19 cellular contexts compared by ENCODE assay signal in the genomic region with DNA sequence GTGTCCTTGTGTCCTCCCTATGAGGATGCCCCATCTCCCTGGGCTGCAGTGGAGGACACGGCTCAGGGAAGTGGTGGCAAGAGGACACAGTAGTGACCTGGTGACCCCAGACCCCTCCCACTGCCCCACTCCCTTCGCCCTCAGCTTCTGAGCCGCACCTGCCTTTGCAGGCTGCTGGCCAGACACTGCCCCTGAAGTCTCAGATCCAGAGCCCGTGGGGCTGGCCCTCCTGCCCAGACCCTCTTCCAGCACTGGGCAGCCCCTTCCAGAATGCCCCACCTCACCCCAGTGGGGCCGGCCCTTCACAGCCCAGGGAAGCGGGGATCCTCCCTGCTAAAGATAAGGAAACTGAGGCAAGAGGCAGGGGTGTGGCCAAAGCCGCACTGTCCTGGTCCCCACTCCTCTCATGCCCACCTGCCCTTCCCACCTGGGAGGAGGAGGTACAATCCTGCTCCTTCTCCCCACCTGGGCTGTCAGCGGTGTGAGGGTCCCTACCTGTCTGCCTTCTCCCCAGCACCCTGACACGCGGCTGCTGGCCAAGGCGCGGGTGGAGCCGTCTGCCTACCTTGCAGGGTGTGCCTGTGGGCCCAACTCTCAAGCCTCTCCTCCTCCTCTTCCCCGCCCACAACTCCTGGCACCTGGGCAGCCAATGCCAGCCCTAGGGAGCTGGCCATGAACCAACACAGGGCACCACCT. TPM values are rescaled to one million over a fixed set of nuclear protein-coding genes. Genes with fewer than 3 reads are reported as not detected.
"Had no signal": no experiment of that assay in that cellular context is flagged by ENCODE, and none has a peak within 500 bp of the region (broad histone marks: within the 10 kb centered on the region; RNA-seq: fewer than 3 reads in every experiment).

No MANE protein-coding gene starts in this region.

- H3K4me1 ChIP-seq: heart left ventricle had no signal

- DNase-seq: activated CD4-positive, alpha-beta T cell treated with anti-CD3 and anti-CD28 coated beads for 36 hours; activated CD8-positive, alpha-beta memory T cell treated with anti-CD3 and anti-CD28 coated beads, Interleukin-2, amount 50 U/mL, for 48 hours; activated CD8-positive, alpha-beta T cell treated with anti-CD3 and anti-CD28 coated beads, Interleukin-2, amount 10 ng/mL, durations not matched to agents 7 days and 5 days; activated naive CD4-positive, alpha-beta T cell treated with anti-CD3 and anti-CD28 coated beads for 36 hours; midbrain; naive thymus-derived CD4-positive, alpha-beta T cell; stimulated activated CD4-positive, alpha-beta T cell treated with anti-CD3 and anti-CD28 coated beads, Interleukin-2, amount 100 ng/mL, for 24 hours; stimulated activated naive B cell treated with anti-CD40 and anti-IgM and Interleukin-4, amounts not matched to agents 10 μg/mL and 1 μg/mL and 100 μg/mL, for 72 hours; substantia nigra; T-helper 1 cell had no signal

- H3K27me3 ChIP-seq: cardiac muscle cell had no signal

- H3K4me3 ChIP-seq: cardiac muscle cell, heart left ventricle had no signal

- H3K27ac ChIP-seq: cardiac muscle cell, heart left ventricle, VCaP had no signal

- H3K36me3 ChIP-seq: cardiac muscle cell, heart left ventricle had no signal

- H3K9me3 ChIP-seq: heart left ventricle had no signal

RNA-seq across cellular contexts. Expression of a gene that starts 17.3 kb away (rescaled TPM):
- total RNA-seq: activated CD8-positive, alpha-beta T cell treated with anti-CD3 and anti-CD28 coated beads, Interleukin-2, amount 10 ng/mL, durations not matched to agents 7 days and 5 days; activated naive CD4-positive, alpha-beta T cell treated with anti-CD3 and anti-CD28 coated beads for 36 hours; activated T-helper 1 cell treated with anti-CD3 and anti-CD28 coated beads, Interleukin-12 subunit alpha, Interleukin-12 subunit beta, Interleukin-2, Interleukin-4 antibody, amounts not matched to agents 30 ng/mL and 10 ng/mL and 1 ng/mL, durations not matched to agents 14 hours and 24 hours and 36 hours; astrocyte; fibroblast of lung; frontal cortex; heart left ventricle; lower leg skin; sciatic nerve had no signal

RNA-seq across cellular contexts. Expression of a gene that starts 17.8 kb away (rescaled TPM):
- total RNA-seq: astrocyte, fibroblast of lung had no signal
